In genomic region chr12:44774815-44775411, GRCh38 we compare ENCODE assay signal across 8 cellular contexts.
DNase-seq lines count a peak whose midpoint lies in the region; ATAC-seq and TF ChIP-seq lines count a peak whose summit lies in the region.

No MANE protein-coding gene starts in this region.

- H3K4me1 Mint-ChIP-seq in activated CD4-positive, alpha-beta memory T cell treated with anti-CD3 and anti-CD28 coated beads for 36 hours (ENCODE audit: low read depth): peaks cover 5% of the 10 kb centered on the region

- no peaks in the 10 kb centered on the region for H3K27me3 Mint-ChIP-seq in activated CD4-positive, alpha-beta memory T cell treated with anti-CD3 and anti-CD28 coated beads for 36 hours

- POLR2A ChIA-PET in activated CD4-positive, alpha-beta memory T cell treated with anti-CD3 and anti-CD28 coated beads for 36 hours (lab: Charles Lee): interaction anchor here (0.6 to 0.9 kb wide), 2 partner anchors 102 to 726 kb away, joined by 3 to 4 read pairs; partner anchors contain the start of gene NELL2

- peaks cover 11% of the 10 kb centered on the region for H3K36me3 Mint-ChIP-seq in activated CD4-positive, alpha-beta memory T cell treated with anti-CD3 and anti-CD28 coated beads for 36 hours

- no peaks in the 10 kb centered on the region for H3K9me3 Mint-ChIP-seq in activated CD4-positive, alpha-beta memory T cell treated with anti-CD3 and anti-CD28 coated beads for 36 hours

- DNase-seq in NCI-H82 (lab: John Stamatoyannopoulos, UW): peak; percentile 34
- DNase-seq in NCI-H82 treated with DMSO at 0.1 percent for 48 hours (lab: John Stamatoyannopoulos, UW; ENCODE audit: unreplicated experiment): no peak
- peak; percentile 14 for DNase-seq in HuH-7 (ENCODE audit: low spot score)
- DNase-seq in activated CD4-positive, alpha-beta memory T cell treated with anti-CD3 and anti-CD28 coated beads for 36 hours: peak; percentile 71
- DNase-seq in epithelial cell of proximal tubule (ENCODE audit: low read depth): no peak
- peak; percentile 32 for DNase-seq in retina
- DNase-seq in H4 (ENCODE audit: low spot score): no peak

- intact Hi-C loops in activated CD4-positive, alpha-beta memory T cell treated with anti-CD3 and anti-CD28 coated beads for 36 hours (cut with micrococcal nuclease): loop anchor here (1.0 to 10.0 kb wide), 4 partner anchors 100 to 818 kb away; no protein-coding TSS in a partner anchor

- CTCF ChIA-PET in activated CD4-positive, alpha-beta memory T cell treated with anti-CD3 and anti-CD28 coated beads for 36 hours (lab: Charles Lee): interaction anchor here (0.6 to 5.2 kb wide), 29 partner anchors 8 to 759 kb away, joined by 3 to 85 read pairs (median 5); partner anchors contain the start of gene NELL2

- no peak overlapping the region for H3K4me3 ChIP-seq in epithelial cell of proximal tubule (ENCODE audit: low read depth, low read length)

- no peak overlapping the region for H3K4me3 Mint-ChIP-seq in activated CD4-positive, alpha-beta memory T cell treated with anti-CD3 and anti-CD28 coated beads for 36 hours

- H3K27ac Mint-ChIP-seq in activated CD4-positive, alpha-beta memory T cell treated with anti-CD3 and anti-CD28 coated beads for 36 hours: no peak overlapping the region

- peak; percentile 88 for TF ChIP-seq CTCF in epithelial cell of proximal tubule (conservative IDR thresholded peaks at IDR 0.05; ENCODE audit: low read depth, low read length)

- ATAC-seq in HG02571 (IDR thresholded peaks at IDR 0.05; ENCODE audit: unreplicated experiment): no peak

Comparison
In these comparisons a context has a peak if more than half of its experiments do, and no peak if none do; other contexts are left out.
1. DNase-seq: peak in NCI-H82 (single experiment), HuH-7 (single experiment), activated CD4-positive, alpha-beta memory T cell treated with anti-CD3 and anti-CD28 coated beads for 36 hours (single experiment) and retina (single experiment); none in NCI-H82 treated with DMSO at 0.1 percent for 48 hours (single experiment), epithelial cell of proximal tubule (single experiment) and H4 (single experiment).